In the genomic region with DNA sequence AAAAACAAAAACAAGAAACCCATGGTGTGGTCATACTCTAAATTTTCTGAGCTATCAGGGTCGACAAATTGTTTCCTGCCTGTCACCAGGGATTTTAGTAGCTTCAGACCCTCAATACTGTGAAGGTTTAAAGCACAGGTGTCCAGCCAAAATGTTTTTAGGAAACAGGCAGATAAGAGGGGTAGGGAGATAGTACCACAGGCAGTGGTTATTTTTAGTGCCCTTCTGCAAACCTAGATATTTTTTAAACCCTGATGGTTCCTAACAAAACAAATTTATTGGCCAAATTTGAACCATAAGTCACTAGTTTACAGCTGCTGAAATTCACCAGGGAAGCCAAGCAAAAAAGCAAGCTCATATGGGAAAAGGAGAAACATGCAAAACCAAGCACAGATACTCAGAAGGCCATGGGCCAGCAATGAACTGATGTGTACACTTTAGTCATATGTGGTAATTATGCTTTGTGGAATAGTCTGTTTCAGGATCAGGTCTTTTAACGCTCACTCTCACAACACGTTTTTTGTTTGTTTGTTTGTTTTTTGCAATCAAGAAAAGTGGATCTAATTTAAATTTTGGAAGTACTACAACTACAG, we compare ENCODE assay signal across 20 cellular contexts.
"Had no signal": no experiment of that assay in that cellular context is flagged by ENCODE, and none has a peak within 500 bp of the region (broad histone marks: within the 10 kb centered on the region; RNA-seq: fewer than 3 reads in every experiment).

No MANE protein-coding gene starts in this region.

- H3K27ac ChIP-seq: VCaP had no signal

- FAIRE-seq: astrocyte had no signal

- ATAC-seq: activated T-cell treated with anti-CD3 and anti-CD28 coated beads, Interleukin-2, amount 50 U/mL, for 4 hours had no signal

- DNase-seq: activated CD4-positive, alpha-beta memory T cell treated with anti-CD3 and anti-CD28 coated beads for 36 hours; activated CD4-positive, alpha-beta T cell treated with anti-CD3 and anti-CD28 coated beads, Interleukin-2, amount 10 ng/mL, durations not matched to agents 7 days and 5 days; activated CD4-positive, CD25-positive, alpha-beta regulatory T cell; activated CD8-positive, alpha-beta memory T cell treated with anti-CD3 and anti-CD28 coated beads for 24 hours; activated effector memory CD4-positive, alpha-beta T cell treated with anti-CD3 and anti-CD28 coated beads, Interleukin-2, amount 50 U/mL, for 16 hours; activated naive CD4-positive, alpha-beta T cell treated with Interleukin-2 at 50 U/mL for 16 hours; activated T-cell treated with anti-CD3 and anti-CD28 coated beads, Interleukin-2, amount 50 U/mL, for 4 hours; amygdala; KG1; MG63; MV-4-11; NCI-H1092 treated with DMSO at 0.1 percent for 48 hours; NCI-H1417 treated with DMSO at 0.1 percent for 48 hours; NCI-H1694; NCI-H2029 treated with DMSO at 0.1 percent for 48 hours; NCI-H446; NCI-H748 treated with DMSO at 0.1 percent for 48 hours; SHP77 treated with DMSO at 0.1 percent for 48 hours had no signal

- H3K36me3 ChIP-seq: MG63 had no signal

- H3K4me3 ChIP-seq: MG63 had no signal

- H3K9me3 ChIP-seq: MG63 had no signal

- H3K27me3 ChIP-seq: MG63 had no signal
